Comparison of ENCODE assay signal across 9 cellular contexts in genomic region chrY:12904618-12905519, GRCh38. TPM values are rescaled to one million over a fixed set of nuclear protein-coding genes. Genes with fewer than 3 reads are reported as not detected.
DNase-seq lines count a peak whose midpoint lies in the region; ATAC-seq, FAIRE-seq and TF ChIP-seq lines count a peak whose summit lies in the region.
"Had no signal": no experiment of that assay in that cellular context is flagged by ENCODE, and none has a peak within 500 bp of the region (broad histone marks: within the 10 kb centered on the region; RNA-seq: fewer than 3 reads in every experiment).

Gene DDX3Y (plus strand): TSS chrY:12904868. CDS start chrY:12904937, 69 bp downstream.

- H3K9me3 ChIP-seq in left ventricle myocardium inferior (replicated peaks), result no peaks in the 10 kb centered on the region
- H3K9me3 ChIP-seq: Peyer's patch had no signal

- peaks cover 20% of the 10 kb centered on the region for H3K4me1 Mint-ChIP-seq in activated CD8-positive, alpha-beta T cell treated with anti-CD3 and anti-CD28 coated beads for 36 hours (ENCODE audit: low read depth)

- peak within 1 kb of the TSS; percentile 100 for H3K27ac Mint-ChIP-seq in activated CD8-positive, alpha-beta T cell treated with anti-CD3 and anti-CD28 coated beads for 36 hours

- H3K27ac ChIP-seq in left ventricle myocardium inferior (replicated peaks), result peak within 1 kb of the TSS; percentile 96

- peak within 1 kb of the TSS; percentile 99 for H3K4me3 Mint-ChIP-seq in activated CD8-positive, alpha-beta T cell treated with anti-CD3 and anti-CD28 coated beads for 36 hours

- DNase-seq in GM19239 (ENCODE audit: insufficient read length, low spot score) (peak; percentile 45), LHCN-M2 (ENCODE audit: low read depth) (peak; percentile 91), left ventricle myocardium inferior (peak; percentile 84), NCI-H524 (lab: John Stamatoyannopoulos, UW) (no peak)
- peak; percentile 90 for DNase-seq in activated CD8-positive, alpha-beta T cell treated with anti-CD3 and anti-CD28 coated beads for 36 hours
- peak; percentile 81 for DNase-seq in stimulated activated CD4-positive, alpha-beta T cell treated with anti-CD3 and anti-CD28 coated beads, Interleukin-2, amount 100 ng/mL, for 4 hours (ENCODE audit: low read depth)

- H3K36me3 Mint-ChIP-seq in activated CD8-positive, alpha-beta T cell treated with anti-CD3 and anti-CD28 coated beads for 36 hours (ENCODE audit: low read depth), result peaks cover 37% of the 10 kb centered on the region

- peak; percentile 97 for FAIRE-seq in GM19239 (lab: Jason Lieb, UNC)

- POLR2A ChIA-PET in activated CD8-positive, alpha-beta T cell treated with anti-CD3 and anti-CD28 coated beads for 36 hours (lab: Charles Lee), result no interaction called here

- H3K4me3 ChIP-seq in left ventricle myocardium inferior, result peak within 1 kb of the TSS; percentile 80

- intact Hi-C loops in activated CD8-positive, alpha-beta T cell treated with anti-CD3 and anti-CD28 coated beads for 36 hours (cut with micrococcal nuclease), result loop anchor here (10.0 kb wide), 2 partner anchors 240 to 440 kb away; no protein-coding TSS in a partner anchor
- intact Hi-C loops in left ventricle myocardium inferior (cut with micrococcal nuclease), result no loop called here

- peak; percentile 93 for ATAC-seq in activated CD8-positive, alpha-beta T cell treated with anti-CD3 and anti-CD28 coated beads for 36 hours
- ATAC-seq in HG02970 (IDR thresholded peaks at IDR 0.05; ENCODE audit: low FRiP score, unreplicated experiment) (no peak), GM18909 (IDR thresholded peaks at IDR 0.05; ENCODE audit: poor library complexity, unreplicated experiment) (no peak)

- H3K36me3 ChIP-seq in left ventricle myocardium inferior, result no peaks in the 10 kb centered on the region
- H3K36me3 ChIP-seq: Peyer's patch had no signal

- H3K27me3 ChIP-seq in left ventricle myocardium inferior (ENCODE audit: low read depth), result no peaks in the 10 kb centered on the region
- H3K27me3 ChIP-seq: Peyer's patch had no signal

- peaks cover 35% of the 10 kb centered on the region for H3K4me1 ChIP-seq in left ventricle myocardium inferior
- H3K4me1 ChIP-seq: Peyer's patch had no signal

- CTCF ChIA-PET in activated CD8-positive, alpha-beta T cell treated with anti-CD3 and anti-CD28 coated beads for 36 hours (lab: Charles Lee), result no interaction called here

- H3K27me3 Mint-ChIP-seq in activated CD8-positive, alpha-beta T cell treated with anti-CD3 and anti-CD28 coated beads for 36 hours, result no peaks in the 10 kb centered on the region

- H3K9me3 Mint-ChIP-seq in activated CD8-positive, alpha-beta T cell treated with anti-CD3 and anti-CD28 coated beads for 36 hours, result no peaks in the 10 kb centered on the region

- no peak for TF ChIP-seq CTCF in activated CD8-positive, alpha-beta T cell treated with anti-CD3 and anti-CD28 coated beads for 36 hours (IDR thresholded peaks at IDR 0.05)
- no peak for TF ChIP-seq CTCF in left ventricle myocardium inferior (IDR thresholded peaks at IDR 0.05; ENCODE audit: borderline replicate concordance)

RNA-seq across cellular contexts. Expression of gene DDX3Y, which starts in this region (rescaled TPM):
- total RNA-seq in LHCN-M2 (2014; rRNA removed), result 54.4 and 54.9 TPM in 2 replicates
- polyA plus RNA-seq in LHCN-M2 (2012), result 13.7 TPM
- total RNA-seq in activated CD8-positive, alpha-beta T cell treated with anti-CD3 and anti-CD28 coated beads for 36 hours, result 100 to 1,000 TPM; 138 to 145 TPM
- total RNA-seq in left ventricle myocardium inferior, result 36.9 TPM

Comparison
In these comparisons a context has a peak if more than half of its experiments do, and no peak if none do; other contexts are left out.
1. DNase-seq: peak in GM19239 (single experiment), LHCN-M2 (single experiment), activated CD8-positive, alpha-beta T cell treated with anti-CD3 and anti-CD28 coated beads for 36 hours (single experiment), left ventricle myocardium inferior (single experiment) and stimulated activated CD4-positive, alpha-beta T cell treated with anti-CD3 and anti-CD28 coated beads, Interleukin-2, amount 100 ng/mL, for 4 hours (single experiment); none in NCI-H524 (0 of 2).